In the genomic region with DNA sequence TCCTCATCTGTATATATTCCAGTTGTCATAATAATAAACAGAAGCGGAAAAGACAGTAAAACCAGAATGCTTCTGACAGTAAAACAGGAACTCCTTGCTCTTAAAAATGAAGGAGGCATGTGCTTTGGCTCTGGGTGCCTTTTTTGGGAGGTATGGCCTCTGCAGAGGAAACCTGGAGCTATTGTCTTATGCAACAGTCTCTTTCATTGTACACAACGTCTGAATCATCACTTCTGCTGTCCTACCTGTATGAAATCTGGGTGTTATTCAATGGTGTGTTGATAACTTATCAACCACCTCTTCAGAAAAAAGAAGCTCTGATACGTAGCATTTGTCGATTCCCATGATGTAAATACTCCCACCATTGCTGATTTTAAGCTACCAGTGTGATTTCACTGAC, we compare ENCODE assay signal across 22 cellular contexts.
"Had no signal": no experiment of that assay in that cellular context is flagged by ENCODE, and none has a peak within 500 bp of the region (broad histone marks: within the 10 kb centered on the region; RNA-seq: fewer than 3 reads in every experiment).

No MANE protein-coding gene starts in this region.

- DNase-seq: effector memory CD4-positive, alpha-beta T cell; esophagus squamous epithelium; foreskin fibroblast; immature natural killer cell; kidney; left cardiac atrium; left ventricle myocardium inferior; lower lobe of right lung; mesenchymal stem cell; naive B cell; nephron progenitor cell; psoas muscle; retina; right lobe of liver; stimulated activated CD4-positive, alpha-beta T cell treated with anti-CD3 and anti-CD28 coated beads, Interleukin-4, amount 100 ng/mL, for 1 hour; stimulated activated CD8-positive, alpha-beta memory T cell treated with anti-CD3 and anti-CD28 coated beads, Interleukin-4, amount 100 ng/mL, for 48 hours; stimulated activated naive CD8-positive, alpha-beta T cell treated with anti-CD3 and anti-CD28 coated beads, Interleukin-15, Interleukin-2, amounts not matched to agents 100 U/mL and 50 U/mL, for 24 hours; tibial artery; upper lobe of left lung; uterus had no signal

- H3K27ac ChIP-seq: epithelial cell of prostate, esophagus squamous epithelium, left ventricle myocardium inferior, lower lobe of right lung, psoas muscle, right lobe of liver, tibial artery, upper lobe of left lung, uterus had no signal

- FAIRE-seq: kidney had no signal

- H3K27me3 ChIP-seq: right lobe of liver, upper lobe of left lung, uterus had no signal

- ATAC-seq: left cardiac atrium; lower lobe of right lung; psoas muscle; right lobe of liver; stimulated activated effector memory CD8-positive, alpha-beta T cell treated with anti-CD3 and anti-CD28 coated beads, Interleukin-12 subunit alpha, Interleukin-12 subunit beta, amount 100 ng/mL, for 72 hours; stimulated activated naive CD8-positive, alpha-beta T cell treated with anti-CD3 and anti-CD28 coated beads, Interleukin-15, Interleukin-2, amounts not matched to agents 100 U/mL and 50 U/mL, for 24 hours had no signal

- H3K9me3 ChIP-seq: esophagus squamous epithelium, left ventricle myocardium inferior, lower lobe of right lung, psoas muscle, right lobe of liver, tibial artery, upper lobe of left lung, uterus had no signal

- H3K36me3 ChIP-seq: esophagus squamous epithelium, left ventricle myocardium inferior, lower lobe of right lung, right lobe of liver, tibial artery, upper lobe of left lung, uterus had no signal

- H3K4me3 ChIP-seq: esophagus squamous epithelium, left ventricle myocardium inferior, lower lobe of right lung, psoas muscle, right lobe of liver, tibial artery, upper lobe of left lung, uterus had no signal

- H3K4me1 ChIP-seq: left ventricle myocardium inferior, lower lobe of right lung, psoas muscle, right lobe of liver, tibial artery, upper lobe of left lung, uterus had no signal
